Comparison of ENCODE assay signal across 23 cellular contexts in the genomic region with DNA sequence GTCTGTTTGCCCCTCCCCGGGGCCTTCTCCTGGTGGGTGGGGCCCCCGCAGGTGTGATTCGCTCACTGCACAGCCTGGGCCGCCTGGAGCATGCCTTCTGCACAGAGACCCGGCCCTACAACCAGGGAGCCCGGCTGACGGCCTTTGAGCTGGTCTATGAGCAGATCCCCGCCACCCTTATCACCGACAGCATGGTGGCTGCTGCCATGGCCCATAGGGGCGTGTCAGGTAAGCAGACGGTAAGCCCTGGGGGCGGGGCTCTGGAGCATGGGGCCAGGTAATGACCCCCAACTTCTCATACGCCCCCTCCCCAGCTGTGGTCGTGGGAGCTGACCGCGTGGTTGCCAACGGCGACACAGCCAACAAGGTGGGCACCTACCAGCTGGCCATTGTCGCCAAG. TPM values are rescaled to one million over a fixed set of nuclear protein-coding genes. Genes with fewer than 3 reads are reported as not detected.
DNase-seq lines count a peak whose midpoint lies in the region; ATAC-seq, FAIRE-seq and TF ChIP-seq lines count a peak whose summit lies in the region.
"Had no signal": no experiment of that assay in that cellular context is flagged by ENCODE, and none has a peak within 500 bp of the region (broad histone marks: within the 10 kb centered on the region; RNA-seq: fewer than 3 reads in every experiment).

No MANE protein-coding gene starts in this region.

- no peak overlapping the region for H3K4me2 ChIP-seq in HepG2 (ENCODE audit: low read depth, low read length)
- no peak overlapping the region for H3K4me2 ChIP-seq in K562 (ENCODE audit: insufficient read depth, low read length)
- H3K4me2 ChIP-seq: A549 had no signal

- in situ Hi-C loops in HepG2 (cut with HindIII; ENCODE audit: extremely low pct_ligation_motif_present, low pct_unique_long_range_greater_than_20kb), result loop anchor here (25.0 kb wide), 1 partner anchor 294 kb away; a partner anchor contains a TSS
- in situ Hi-C loops in K562 (cut with MboI), result no loop called here

- peaks cover 11% of the 10 kb centered on the region for H3K4me1 Mint-ChIP-seq in activated CD8-positive, alpha-beta T cell treated with anti-CD3 and anti-CD28 coated beads for 36 hours (ENCODE audit: low read depth)

- TF ChIP-seq POLR2A in HepG2 (IDR thresholded peaks at IDR 0.05; ENCODE audit: insufficient read depth in 1 of 2, low read depth in 2 of 2, low read length in 2 of 2) (no peak), right lobe of liver (IDR thresholded peaks at IDR 0.05) (no peak), K562 (conservative IDR thresholded peaks at IDR 0.05) (no peak)

- H2AFZ ChIP-seq in HepG2 (ENCODE audit: low read length), result no peak overlapping the region
- no peak overlapping the region for H2AFZ ChIP-seq in K562 (ENCODE audit: low read depth, low read length)

- ATAC-seq in HepG2, result no peak
- ATAC-seq in right lobe of liver, result no peak
- ATAC-seq in K562, result no peak
- no peak for ATAC-seq in activated CD8-positive, alpha-beta T cell treated with anti-CD3 and anti-CD28 coated beads for 36 hours
- ATAC-seq in GM21786 (IDR thresholded peaks at IDR 0.05; ENCODE audit: unreplicated experiment), result no peak
- ATAC-seq: A549 had no signal

- CTCF ChIA-PET in HepG2 (lab: Yijun Ruan, JAX; ENCODE audit: low intra/inter-chr PET ratio, low total read pairs), result no interaction called here
- CTCF ChIA-PET in K562 (lab: Yijun Ruan, JAX; ENCODE audit: low intra/inter-chr PET ratio), result no interaction called here
- CTCF ChIA-PET in activated CD8-positive, alpha-beta T cell treated with anti-CD3 and anti-CD28 coated beads for 36 hours (lab: Charles Lee), result interaction anchor here (0.9 kb wide), 1 partner anchor 94 kb away, joined by 3 read pairs; no protein-coding TSS in a partner anchor

- H3K27me3 ChIP-seq in HepG2 (ENCODE audit: control insufficient read depth in 1 of 2, insufficient read depth in 2 of 2, low read length in 2 of 2), result no peaks in the 10 kb centered on the region
- H3K27me3 ChIP-seq in right lobe of liver, result no peaks in the 10 kb centered on the region
- no peaks in the 10 kb centered on the region for H3K27me3 ChIP-seq in K562 (ENCODE audit: control insufficient read depth in 2 of 2, insufficient read depth in 2 of 2, low read length in 2 of 2)

- H3K4me1 ChIP-seq in HepG2 (ENCODE audit: insufficient read depth, low read length) (peaks cover 29% of the 10 kb centered on the region), right lobe of liver (peaks cover 0 to 21% (median 4%) of the 10 kb centered on the region in 4 donors), K562 (replicated peaks in 1 of 2; ENCODE audit: control insufficient read depth in 2 of 2, insufficient read depth in 2 of 2, low read length in 2 of 2) (peaks cover 7 to 29% of the 10 kb centered on the region in 2 experiments; a peak in 3 of 5 replicates), kidney (ENCODE audit: control insufficient read depth in 1 of 2, insufficient read depth in 1 of 2, low read depth in 1 of 2, low read length in 2 of 2) (peaks cover 15 to 16% of the 10 kb centered on the region in 2 donors)

- no peaks in the 10 kb centered on the region for H3K27me3 Mint-ChIP-seq in activated CD8-positive, alpha-beta T cell treated with anti-CD3 and anti-CD28 coated beads for 36 hours
- H3K27me3 Mint-ChIP-seq: CD4-positive, alpha-beta T cell; IgD-negative memory B cell had no signal

- H3K36me3 ChIP-seq in HepG2 (replicated peaks in 1 of 2; ENCODE audit: control insufficient read depth in 1 of 2, insufficient read depth in 2 of 2, low read length in 2 of 2) (peaks cover 2 to 8% of the 10 kb centered on the region in 2 experiments; a peak in 2 of 5 replicates), right lobe of liver (peaks cover 0 to 36% (median 7%) of the 10 kb centered on the region in 4 donors), K562 (ENCODE audit: control insufficient read depth, insufficient read depth, low read length) (peaks cover 48% of the 10 kb centered on the region; the same call in 2 of the 3 replicates), kidney (ENCODE audit: control insufficient read depth in 1 of 2, insufficient read depth in 2 of 2, low read length in 2 of 2) (peaks cover 5 to 9% of the 10 kb centered on the region in 2 donors)

- H3K4me3 ChIP-seq in HepG2 (replicated peaks in 1 of 3; ENCODE audit: insufficient read depth in 1 of 3, low read depth in 2 of 3, low read length in 3 of 3) (no peak overlapping the region), right lobe of liver (no peak overlapping the region), K562 (no peak overlapping the region), kidney (ENCODE audit: low read length in 2 of 2) (no peak overlapping the region)
- H3K4me3 ChIP-seq: A549 had no signal

- 95% methylated on average over 7 of the region's 19 CpGs for WGBS in HepG2 (ENCODE audit: low lambda C conversion rate)
- 77% methylated on average over 4 of the region's 19 CpGs for WGBS in right lobe of liver (ENCODE audit: insufficient coverage, low coverage, low lambda C conversion rate, missing lambda C conversion rate)
- 97% methylated on average over 16 of the region's 19 CpGs for WGBS in K562 (ENCODE audit: insufficient coverage, low coverage, missing lambda C conversion rate)

- no peaks in the 10 kb centered on the region for H3K9me1 ChIP-seq in K562 (ENCODE audit: control insufficient read depth, insufficient read depth, low read length)

- TF ChIP-seq EP300 in HepG2 (IDR thresholded peaks at IDR 0.05; ENCODE audit: low read depth in 2 of 2, low read length in 2 of 2), result no peak
- TF ChIP-seq EP300 in HepG2 (CRISPR knock-in tag; IDR thresholded peaks at IDR 0.05; ENCODE audit: borderline replicate concordance), result no peak
- no peak for TF ChIP-seq EP300 in K562 (IDR thresholded peaks at IDR 0.05; ENCODE audit: low read length)

- no peak for TF ChIP-seq CTCF in HepG2 (CRISPR knock-in tag; IDR thresholded peaks at IDR 0.05)
- no peak for TF ChIP-seq CTCF in right lobe of liver (IDR thresholded peaks at IDR 0.05)
- TF ChIP-seq CTCF in K562 (IDR thresholded peaks at IDR 0.05 in 2 of 3, conservative IDR thresholded peaks at IDR 0.05 in 1 of 3; ENCODE audit: insufficient read depth in 2 of 3, low read depth in 1 of 3, low read length in 3 of 3), result no peak
- TF ChIP-seq CTCF in kidney (IDR thresholded peaks at IDR 0.05; ENCODE audit: borderline replicate concordance, extremely low read depth, insufficient read depth), result no peak
- TF ChIP-seq CTCF in activated CD8-positive, alpha-beta T cell treated with anti-CD3 and anti-CD28 coated beads for 36 hours (IDR thresholded peaks at IDR 0.05), result no peak

- POLR2A ChIA-PET in HepG2 (lab: Yijun Ruan, JAX), result no interaction called here
- POLR2A ChIA-PET in K562 (lab: Yijun Ruan, JAX), result interaction anchor here (0.6 kb wide), 1 partner anchor 865 kb away, joined by 3 read pairs; no protein-coding TSS in a partner anchor
- POLR2A ChIA-PET in activated CD8-positive, alpha-beta T cell treated with anti-CD3 and anti-CD28 coated beads for 36 hours (lab: Charles Lee), result interaction anchor here (0.8 kb wide), 1 partner anchor 21 kb away, joined by 3 read pairs; a partner anchor contains a TSS

- intact Hi-C loops in HepG2 (cut with micrococcal nuclease; ENCODE audit: unreplicated experiment), result no loop called here
- intact Hi-C loops in right lobe of liver (cut with DNase I), result no loop called here
- intact Hi-C loops in K562 (cut with micrococcal nuclease), result no loop called here
- intact Hi-C loops in kidney (cut with DNase I), result no loop called here
- intact Hi-C loops in activated CD8-positive, alpha-beta T cell treated with anti-CD3 and anti-CD28 coated beads for 36 hours (cut with micrococcal nuclease), result no loop called here

- H3K9ac ChIP-seq in HepG2 (ENCODE audit: insufficient read depth, low read depth, low read length), result no peak overlapping the region
- H3K9ac ChIP-seq in K562 (ENCODE audit: insufficient read depth in 1 of 2, low read depth in 2 of 2, low read length in 2 of 2), result 0 out of 4 replicates have a peak overlapping the region, but pooled peaks of 1 of the 2 experiments have one; percentile 8
- no peak overlapping the region for H3K9ac ChIP-seq in kidney (ENCODE audit: low read length in 2 of 2)

- no TSS peak for BruUV-seq in HepG2 (replicated peaks; lab: Mats Ljungman, UMichigan)
- no TSS peak for BruUV-seq in K562 (replicated peaks; lab: Mats Ljungman, UMichigan)

- H3K36me3 Mint-ChIP-seq in activated CD8-positive, alpha-beta T cell treated with anti-CD3 and anti-CD28 coated beads for 36 hours (ENCODE audit: low read depth), result peaks cover 24% of the 10 kb centered on the region
- H3K36me3 Mint-ChIP-seq: IgD-negative memory B cell had no signal

- no peak overlapping the region for H3K27ac ChIP-seq in HepG2 (ENCODE audit: extremely low read length, insufficient read depth, low read length)
- peak overlapping the region in 1 of 3 donors; percentile 40 for H3K27ac ChIP-seq in right lobe of liver
- H3K27ac ChIP-seq in K562 (ENCODE audit: extremely low read depth, low read depth, low read length), result no peak overlapping the region
- H3K27ac ChIP-seq in kidney (ENCODE audit: low read depth in 2 of 2, low read length in 2 of 2), result peak overlapping the region; percentile 69 to 77
- H3K27ac ChIP-seq: 22Rv1, A549, C4-2B, HL-60 had no signal

- H3K79me2 ChIP-seq in HepG2 (ENCODE audit: insufficient read depth, low read length), result peaks cover 7% of the 10 kb centered on the region
- H3K79me2 ChIP-seq in K562 (ENCODE audit: control insufficient read depth, insufficient read depth, low read length), result peaks cover 23% of the 10 kb centered on the region

- no peak overlapping the region for H3K27ac Mint-ChIP-seq in activated CD8-positive, alpha-beta T cell treated with anti-CD3 and anti-CD28 coated beads for 36 hours
- H3K27ac Mint-ChIP-seq: CD4-positive, alpha-beta T cell; HFFc6 had no signal

- DNase-seq in HepG2 (ENCODE audit: low spot score), result no peak
- no peak for DNase-seq in right lobe of liver
- no peak for DNase-seq in K562 (ENCODE audit: extremely low read depth in 1 of 4, low spot score in 3 of 4)
- DNase-seq in kidney, result peak; percentile 85
- DNase-seq in activated CD8-positive, alpha-beta T cell treated with anti-CD3 and anti-CD28 coated beads for 36 hours, result no peak
- DNase-seq in NCI-H774 (lab: John Stamatoyannopoulos, UW), result no peak
- DNase-seq: AML-193; Caco-2; CD4-positive, alpha-beta T cell; DMS153; DMS79; GDM1; HCEC 1CT; HFFc6; KG1 had no signal

- H3K9me3 Mint-ChIP-seq in activated CD8-positive, alpha-beta T cell treated with anti-CD3 and anti-CD28 coated beads for 36 hours, result no peaks in the 10 kb centered on the region
- H3K9me3 Mint-ChIP-seq: CD4-positive, alpha-beta T cell; HFFc6; IgD-negative memory B cell had no signal

- no peak for TF ChIP-seq RAD21 in HepG2 (CRISPR knock-in tag; IDR thresholded peaks at IDR 0.05)
- no peak for TF ChIP-seq RAD21 in K562 (CRISPR knock-in tag; conservative IDR thresholded peaks at IDR 0.05 in 1 of 2, IDR thresholded peaks at IDR 0.05 in 1 of 2)

- no peaks in the 10 kb centered on the region for H4K20me1 ChIP-seq in HepG2 (ENCODE audit: insufficient read depth, low read length)
- H4K20me1 ChIP-seq in K562 (replicated peaks; ENCODE audit: control insufficient read depth, insufficient read depth, low read length), result no peaks in the 10 kb centered on the region

- FAIRE-seq in HepG2 (lab: Jason Lieb, UNC) (no peak), K562 (lab: Jason Lieb, UNC) (no peak), kidney (lab: Jason Lieb, UNC) (no peak)
- FAIRE-seq: A549, GM12892, GM18507 had no signal

- H3K4me3 Mint-ChIP-seq in activated CD8-positive, alpha-beta T cell treated with anti-CD3 and anti-CD28 coated beads for 36 hours, result no peak overlapping the region
- H3K4me3 Mint-ChIP-seq: CD4-positive, alpha-beta T cell; HFFc6; IgD-negative memory B cell had no signal

- H3K9me3 ChIP-seq in HepG2 (ENCODE audit: low read length) (no peaks in the 10 kb centered on the region), right lobe of liver (no peaks in the 10 kb centered on the region), K562 (replicated peaks; ENCODE audit: control insufficient read depth, insufficient read depth, low read depth, low read length) (no peaks in the 10 kb centered on the region), kidney (ENCODE audit: control insufficient read depth in 1 of 2, low read length in 2 of 2) (no peaks in the 10 kb centered on the region)
- H3K9me3 ChIP-seq: A549, Caco-2 had no signal

RNA-seq across cellular contexts. Expression of a gene that starts 4.2 kb away (rescaled TPM):
- total RNA-seq in HepG2 (2016; rRNA removed; fragmentation: Illumina TruSeq; extraction: Trizol) (15.3 and 20.1 TPM in 2 replicates), right lobe of liver (10 to 100 TPM; 14.5 to 30.5 (median 24.1) TPM), K562 (2014; rRNA removed) (57.4 and 68.7 TPM in 2 replicates), K562 (2014; rRNA removed; fragmentation: Illumina TruSeq; extraction: Trizol) (13.3 and 15.8 TPM in 2 replicates), K562 (2015; rRNA removed; fragmentation: Illumina TruSeq; extraction: Trizol) (30.9 and 31.6 TPM in 2 replicates), K562 (2021) (45.8 and 47.3 TPM in 2 replicates), kidney (46.5 TPM)
- 2.2 and 3.3 TPM in 2 replicates for total RNA-seq in HepG2 (2016; cell fraction: cytosol; rRNA removed; fragmentation: Illumina TruSeq; extraction: Trizol; ENCODE audit: low read depth)
- total RNA-seq in HepG2 (2016; cell fraction: insoluble cytoplasmic fraction; rRNA removed; fragmentation: Illumina TruSeq; extraction: Trizol), result 15.0 and 19.2 TPM in 2 replicates
- 5.4 and 5.5 TPM in 2 replicates for total RNA-seq in HepG2 (2016; cell fraction: membrane; rRNA removed; fragmentation: Illumina TruSeq; extraction: Trizol)
- total RNA-seq in HepG2 (2016; cell fraction: nucleus; rRNA removed; fragmentation: Illumina TruSeq; extraction: Trizol), result 16.8 and 19.8 TPM in 2 replicates
- polyA plus RNA-seq in HepG2 (2011; rRNA removed) (20.6 and 27.7 TPM in 2 replicates), K562 (2011; rRNA removed) (19.3 and 27.7 TPM in 2 replicates), K562 (2014; fragmentation: Illumina TruSeq; extraction: Trizol) (28.2 and 30.0 TPM in 2 replicates), K562 (2014; fragmentation: Nextera tagmentation; extraction: Ambion mirVana) (1 to 10 TPM; 5.5 to 6.5 TPM), K562 (2014; rRNA removed) (34.7 and 43.0 TPM in 2 replicates), kidney (ENCODE audit: insufficient read depth, low read depth, low replicate concordance) (18.8 TPM)
- 11.3 and 15.1 TPM in 2 replicates for polyA plus RNA-seq in HepG2 (2011; cell fraction: cytosol; rRNA removed)
- 130 and 140 TPM in 2 replicates for polyA plus RNA-seq in HepG2 (2011; cell fraction: nucleus; rRNA removed)
- polyA plus RNA-seq in HepG2 (2012), result 9.3 and 11.3 TPM in 2 replicates
- polyA plus RNA-seq in HepG2 (2016; cell fraction: cytosol; fragmentation: Illumina TruSeq; extraction: Trizol; ENCODE audit: low read depth), result 2.0 and 2.1 TPM in 2 replicates
- polyA plus RNA-seq in HepG2 (2016; cell fraction: insoluble cytoplasmic fraction; fragmentation: Illumina TruSeq; extraction: Trizol; ENCODE audit: low read depth), result 14.4 and 15.2 TPM in 2 replicates
- 3.7 TPM in 2 replicates for polyA plus RNA-seq in HepG2 (2016; cell fraction: membrane; fragmentation: Illumina TruSeq; extraction: Trizol; ENCODE audit: low read depth)
- 38.8 and 42.1 TPM in 2 replicates for polyA plus RNA-seq in HepG2 (2016; cell fraction: nucleus; fragmentation: Illumina TruSeq; extraction: Trizol; ENCODE audit: insufficient read depth, low read depth)
- 31.0 and 50.1 TPM in 2 replicates for polyA minus RNA-seq in HepG2 (2011; rRNA and poly(A)+ RNA removed; ENCODE audit: low replicate concordance)
- 12.0 and 12.5 TPM in 2 replicates for polyA minus RNA-seq in HepG2 (2011; cell fraction: cytosol; rRNA and poly(A)+ RNA removed)
- 12.9 and 13.9 TPM in 2 replicates for polyA minus RNA-seq in HepG2 (2011; cell fraction: nucleus; rRNA and poly(A)+ RNA removed)
- total RNA-seq in K562 (2011; cell fraction: chromatin; rRNA removed; ENCODE audit: low replicate concordance), result 17.4 and 51.8 TPM in 2 replicates
- total RNA-seq in K562 (2011; cell fraction: nucleolus; rRNA removed), result 53.4 and 56.5 TPM in 2 replicates
- 27.6 and 32.3 TPM in 2 replicates for total RNA-seq in K562 (2011; cell fraction: nucleoplasm; rRNA removed)
- 29.0 and 63.4 TPM in 2 replicates for polyA plus RNA-seq in K562 (2011; cell fraction: cytosol; rRNA removed)
- 98.1 and 179 TPM in 2 replicates for polyA plus RNA-seq in K562 (2011; cell fraction: nucleus; rRNA removed)
- polyA plus RNA-seq in K562 (2012), result 24.2 and 27.5 TPM in 2 replicates
- 10.9 and 14.8 TPM in 2 replicates for polyA minus RNA-seq in K562 (2011; rRNA and poly(A)+ RNA removed)
- polyA minus RNA-seq in K562 (2011; cell fraction: cytosol; rRNA and poly(A)+ RNA removed), result 27.6 and 28.3 TPM in 2 replicates
- polyA minus RNA-seq in K562 (2011; cell fraction: nucleus; rRNA and poly(A)+ RNA removed), result 23.2 and 23.7 TPM in 2 replicates
- 10 to 100 TPM; 37.1 to 40.8 TPM for total RNA-seq in activated CD8-positive, alpha-beta T cell treated with anti-CD3 and anti-CD28 coated beads for 36 hours

RNA-seq across cellular contexts. Expression of a gene that starts 5.7 kb away (rescaled TPM):
- total RNA-seq in HepG2 (2016; rRNA removed; fragmentation: Illumina TruSeq; extraction: Trizol) (127 and 129 TPM in 2 replicates), right lobe of liver (100 to 1,000 TPM in 2 of 6 experiments, 10 to 100 TPM in 4; 30.6 to 227 (median 32.8) TPM), K562 (2014; rRNA removed) (164 and 284 TPM in 2 replicates), K562 (2014; rRNA removed; fragmentation: Illumina TruSeq; extraction: Trizol) (63.0 and 98.5 TPM in 2 replicates), K562 (2015; rRNA removed; fragmentation: Illumina TruSeq; extraction: Trizol) (115 and 130 TPM in 2 replicates), K562 (2021) (95.9 and 109 TPM in 2 replicates), kidney (62.7 TPM)
- total RNA-seq in HepG2 (2016; cell fraction: cytosol; rRNA removed; fragmentation: Illumina TruSeq; extraction: Trizol; ENCODE audit: low read depth), result 100 and 107 TPM in 2 replicates
- 120 and 139 TPM in 2 replicates for total RNA-seq in HepG2 (2016; cell fraction: insoluble cytoplasmic fraction; rRNA removed; fragmentation: Illumina TruSeq; extraction: Trizol)
- 129 and 137 TPM in 2 replicates for total RNA-seq in HepG2 (2016; cell fraction: membrane; rRNA removed; fragmentation: Illumina TruSeq; extraction: Trizol)
- total RNA-seq in HepG2 (2016; cell fraction: nucleus; rRNA removed; fragmentation: Illumina TruSeq; extraction: Trizol), result 38.1 and 46.3 TPM in 2 replicates
- polyA plus RNA-seq in HepG2 (2011; rRNA removed) (130 and 154 TPM in 2 replicates), K562 (2011; rRNA removed) (151 and 169 TPM in 2 replicates), K562 (2014; fragmentation: Illumina TruSeq; extraction: Trizol) (205 and 214 TPM in 2 replicates), K562 (2014; fragmentation: Nextera tagmentation; extraction: Ambion mirVana) (100 to 1,000 TPM; 416 to 441 TPM), K562 (2014; rRNA removed) (197 and 206 TPM in 2 replicates), kidney (ENCODE audit: insufficient read depth, low read depth, low replicate concordance) (264 TPM)
- 136 and 140 TPM in 2 replicates for polyA plus RNA-seq in HepG2 (2011; cell fraction: cytosol; rRNA removed)
- 41.3 and 46.6 TPM in 2 replicates for polyA plus RNA-seq in HepG2 (2011; cell fraction: nucleus; rRNA removed)
- polyA plus RNA-seq in HepG2 (2012), result 81.4 and 137 TPM in 2 replicates
- polyA plus RNA-seq in HepG2 (2016; cell fraction: cytosol; fragmentation: Illumina TruSeq; extraction: Trizol; ENCODE audit: low read depth), result 129 and 144 TPM in 2 replicates
- polyA plus RNA-seq in HepG2 (2016; cell fraction: insoluble cytoplasmic fraction; fragmentation: Illumina TruSeq; extraction: Trizol; ENCODE audit: low read depth), result 157 and 159 TPM in 2 replicates
- polyA plus RNA-seq in HepG2 (2016; cell fraction: membrane; fragmentation: Illumina TruSeq; extraction: Trizol; ENCODE audit: low read depth), result 161 and 164 TPM in 2 replicates
- 79.1 and 91.5 TPM in 2 replicates for polyA plus RNA-seq in HepG2 (2016; cell fraction: nucleus; fragmentation: Illumina TruSeq; extraction: Trizol; ENCODE audit: insufficient read depth, low read depth)
- 66.1 and 174 TPM in 2 replicates for polyA minus RNA-seq in HepG2 (2011; rRNA and poly(A)+ RNA removed; ENCODE audit: low replicate concordance)
- 29.3 and 33.8 TPM in 2 replicates for polyA minus RNA-seq in HepG2 (2011; cell fraction: cytosol; rRNA and poly(A)+ RNA removed)
- polyA minus RNA-seq in HepG2 (2011; cell fraction: nucleus; rRNA and poly(A)+ RNA removed), result 14.4 and 17.7 TPM in 2 replicates
- total RNA-seq in K562 (2011; cell fraction: chromatin; rRNA removed; ENCODE audit: low replicate concordance), result 16.1 and 36.9 TPM in 2 replicates
- 41.2 and 47.9 TPM in 2 replicates for total RNA-seq in K562 (2011; cell fraction: nucleolus; rRNA removed)
- total RNA-seq in K562 (2011; cell fraction: nucleoplasm; rRNA removed), result 32.6 and 42.2 TPM in 2 replicates
- 153 and 227 TPM in 2 replicates for polyA plus RNA-seq in K562 (2011; cell fraction: cytosol; rRNA removed)
- 87.2 and 100 TPM in 2 replicates for polyA plus RNA-seq in K562 (2011; cell fraction: nucleus; rRNA removed)
- polyA plus RNA-seq in K562 (2012), result 146 and 190 TPM in 2 replicates
- 24.1 and 41.5 TPM in 2 replicates for polyA minus RNA-seq in K562 (2011; rRNA and poly(A)+ RNA removed)
- polyA minus RNA-seq in K562 (2011; cell fraction: cytosol; rRNA and poly(A)+ RNA removed), result 58.9 and 66.1 TPM in 2 replicates
- polyA minus RNA-seq in K562 (2011; cell fraction: nucleus; rRNA and poly(A)+ RNA removed), result 14.9 and 21.1 TPM in 2 replicates
- 100 to 1,000 TPM; 120 to 128 TPM for total RNA-seq in activated CD8-positive, alpha-beta T cell treated with anti-CD3 and anti-CD28 coated beads for 36 hours

RNA-seq across cellular contexts. Expression of a gene that starts 26.7 kb away (rescaled TPM):
- total RNA-seq in HepG2 (2016; rRNA removed; fragmentation: Illumina TruSeq; extraction: Trizol) (0.27 and 0.33 TPM in 2 replicates), right lobe of liver (1 to 10 TPM in 5 of 6 experiments, under 1 TPM in 1; 0.98 to 3.7 (median 1.7) TPM), K562 (2014; rRNA removed) (1.0 and 1.3 TPM in 2 replicates), K562 (2014; rRNA removed; fragmentation: Illumina TruSeq; extraction: Trizol) (0.22 and 0.25 TPM in 2 replicates), K562 (2015; rRNA removed; fragmentation: Illumina TruSeq; extraction: Trizol) (0.25 and 0.57 TPM in 2 replicates), K562 (2021) (3.5 and 3.7 TPM in 2 replicates), kidney (13.7 TPM)
- 0.10 and 0.35 TPM in 2 replicates for total RNA-seq in HepG2 (2016; cell fraction: cytosol; rRNA removed; fragmentation: Illumina TruSeq; extraction: Trizol; ENCODE audit: low read depth)
- total RNA-seq in HepG2 (2016; cell fraction: insoluble cytoplasmic fraction; rRNA removed; fragmentation: Illumina TruSeq; extraction: Trizol), result 0.22 and 0.28 TPM in 2 replicates
- total RNA-seq in HepG2 (2016; cell fraction: membrane; rRNA removed; fragmentation: Illumina TruSeq; extraction: Trizol), result 0.09 and 0.14 TPM in 2 replicates
- total RNA-seq in HepG2 (2016; cell fraction: nucleus; rRNA removed; fragmentation: Illumina TruSeq; extraction: Trizol), result 0.28 and 0.37 TPM in 2 replicates
- polyA plus RNA-seq in HepG2 (2011; rRNA removed) (0.86 and 1.8 TPM in 2 replicates), K562 (2011; rRNA removed) (0.67 and 1.0 TPM in 2 replicates), K562 (2014; fragmentation: Illumina TruSeq; extraction: Trizol) (0.79 and 1.7 TPM in 2 replicates), K562 (2014; fragmentation: Nextera tagmentation; extraction: Ambion mirVana) (not detected), K562 (2014; rRNA removed) (1.1 and 2.1 TPM in 2 replicates), kidney (ENCODE audit: insufficient read depth, low read depth, low replicate concordance) (1.4 TPM)
- 0.91 and 1.2 TPM in 2 replicates for polyA plus RNA-seq in HepG2 (2011; cell fraction: cytosol; rRNA removed)
- 3.4 and 3.5 TPM in 2 replicates for polyA plus RNA-seq in HepG2 (2011; cell fraction: nucleus; rRNA removed)
- polyA plus RNA-seq in HepG2 (2012), result 1.5 and 2.1 TPM in 2 replicates
- polyA plus RNA-seq in HepG2 (2016; cell fraction: cytosol; fragmentation: Illumina TruSeq; extraction: Trizol; ENCODE audit: low read depth), result 0.02 TPM in 1 of 2 replicates, not detected in the other
- polyA plus RNA-seq in HepG2 (2016; cell fraction: insoluble cytoplasmic fraction; fragmentation: Illumina TruSeq; extraction: Trizol; ENCODE audit: low read depth), result 0.38 and 0.45 TPM in 2 replicates
- 0.14 and 0.20 TPM in 2 replicates for polyA plus RNA-seq in HepG2 (2016; cell fraction: membrane; fragmentation: Illumina TruSeq; extraction: Trizol; ENCODE audit: low read depth)
- polyA plus RNA-seq in HepG2 (2016; cell fraction: nucleus; fragmentation: Illumina TruSeq; extraction: Trizol; ENCODE audit: insufficient read depth, low read depth), result 0.48 and 0.55 TPM in 2 replicates
- polyA minus RNA-seq in HepG2 (2011; rRNA and poly(A)+ RNA removed; ENCODE audit: low replicate concordance), result 1.7 and 5.3 TPM in 2 replicates
- 2.5 and 2.7 TPM in 2 replicates for polyA minus RNA-seq in HepG2 (2011; cell fraction: cytosol; rRNA and poly(A)+ RNA removed)
- polyA minus RNA-seq in HepG2 (2011; cell fraction: nucleus; rRNA and poly(A)+ RNA removed), result 2.1 and 2.4 TPM in 2 replicates
- 1.5 and 4.2 TPM in 2 replicates for total RNA-seq in K562 (2011; cell fraction: chromatin; rRNA removed; ENCODE audit: low replicate concordance)
- total RNA-seq in K562 (2011; cell fraction: nucleolus; rRNA removed), result 3.5 and 3.7 TPM in 2 replicates
- total RNA-seq in K562 (2011; cell fraction: nucleoplasm; rRNA removed), result 1.9 and 2.8 TPM in 2 replicates
- polyA plus RNA-seq in K562 (2011; cell fraction: cytosol; rRNA removed), result 0.81 and 2.0 TPM in 2 replicates
- polyA plus RNA-seq in K562 (2011; cell fraction: nucleus; rRNA removed), result 1.5 and 4.5 TPM in 2 replicates
- 1.3 and 3.5 TPM in 2 replicates for polyA plus RNA-seq in K562 (2012)
- polyA minus RNA-seq in K562 (2011; rRNA and poly(A)+ RNA removed), result 0.54 and 0.98 TPM in 2 replicates
- polyA minus RNA-seq in K562 (2011; cell fraction: cytosol; rRNA and poly(A)+ RNA removed), result 3.0 and 5.0 TPM in 2 replicates
- 1.5 and 1.7 TPM in 2 replicates for polyA minus RNA-seq in K562 (2011; cell fraction: nucleus; rRNA and poly(A)+ RNA removed)
- 1 to 10 TPM; 6.6 to 6.8 TPM for total RNA-seq in activated CD8-positive, alpha-beta T cell treated with anti-CD3 and anti-CD28 coated beads for 36 hours

Comparison
In these comparisons a context has a peak if more than half of its experiments do, and no peak if none do; other contexts are left out.
1. H3K27ac ChIP-seq: peak in kidney (2 of 2); none in HepG2 (single experiment) and K562 (single experiment).